8 cellular contexts compared by ENCODE assay signal in the genomic region with DNA sequence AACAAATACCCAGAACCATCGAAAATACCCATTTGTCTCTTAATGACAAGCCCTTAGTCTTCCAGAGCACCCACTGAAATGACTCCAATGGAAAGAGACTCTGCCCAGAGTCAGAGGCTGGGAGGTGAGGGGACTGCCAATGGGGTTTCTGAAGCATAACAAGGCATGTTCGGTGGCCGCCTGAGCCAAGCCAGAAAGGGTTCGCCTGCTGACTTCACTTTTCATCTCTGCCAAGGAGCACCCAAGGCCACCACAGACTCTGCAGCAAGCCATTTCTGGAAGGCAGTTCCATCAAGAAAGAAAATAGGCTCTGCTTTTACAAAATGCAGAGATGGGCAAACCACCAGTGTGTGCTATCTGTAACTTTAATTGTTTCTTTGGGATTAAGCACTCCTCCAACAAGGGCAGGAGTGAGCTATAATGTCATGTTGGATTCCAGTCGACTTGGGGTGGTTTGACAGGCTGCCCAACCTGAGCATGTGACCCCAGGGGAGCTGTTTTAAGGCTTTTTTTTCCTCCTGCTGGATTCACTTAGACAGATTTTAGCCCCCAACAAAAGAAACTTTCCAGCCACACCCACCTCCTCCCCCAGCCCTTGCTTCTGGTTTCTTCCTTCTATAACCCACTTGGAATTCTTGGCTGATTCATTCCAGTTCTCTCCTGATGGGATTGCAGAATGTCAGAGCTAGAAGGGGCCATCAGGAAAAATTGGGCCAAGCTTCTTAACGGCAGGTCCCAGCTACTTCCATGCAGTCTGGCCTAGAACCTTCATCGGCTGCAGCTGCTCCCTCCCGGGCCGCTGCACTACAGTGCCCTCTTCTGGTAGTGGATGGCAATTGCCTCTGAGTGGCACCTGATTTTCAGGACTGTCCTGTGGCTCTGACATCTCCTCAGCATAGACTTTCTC. TPM values are rescaled to one million over a fixed set of nuclear protein-coding genes. Genes with fewer than 3 reads are reported as not detected.
DNase-seq lines count a peak whose midpoint lies in the region; ATAC-seq, FAIRE-seq and TF ChIP-seq lines count a peak whose summit lies in the region.

No MANE protein-coding gene starts in this region.

- peaks cover 4% of the 10 kb centered on the region for H3K27me3 Mint-ChIP-seq in activated T-helper 17 cell treated with anti-CD3 and anti-CD28 coated beads, Interleukin-2, amount 50 U/mL, for 72 hours

- no peak overlapping the region for H3K4me3 Mint-ChIP-seq in activated T-helper 17 cell treated with anti-CD3 and anti-CD28 coated beads, Interleukin-2, amount 50 U/mL, for 72 hours

- FAIRE-seq in urothelium cell line (lab: Jason Lieb, UNC): no peak

- H3K9ac ChIP-seq in Karpas-422 (ENCODE audit: low read length): no peak overlapping the region

- H3K36me3 ChIP-seq in Karpas-422 (ENCODE audit: insufficient read depth, low read length): no peaks in the 10 kb centered on the region
- H3K36me3 ChIP-seq in osteoblast (ENCODE audit: insufficient read depth, low read length): no peaks in the 10 kb centered on the region

- no peaks in the 10 kb centered on the region for H3K36me3 Mint-ChIP-seq in activated T-helper 17 cell treated with anti-CD3 and anti-CD28 coated beads, Interleukin-2, amount 50 U/mL, for 72 hours (ENCODE audit: low read depth)

- peak; percentile 83 for TF ChIP-seq CTCF in foreskin fibroblast (IDR thresholded peaks at IDR 0.05; ENCODE audit: low read depth, low read length)
- TF ChIP-seq CTCF in osteoblast (IDR thresholded peaks at IDR 0.05; ENCODE audit: extremely low read depth, low read depth, low read length): peak; percentile 99

- H3K4me3 ChIP-seq in Karpas-422 (ENCODE audit: low read length) (no peak overlapping the region), foreskin fibroblast (ENCODE audit: low read depth in 1 of 2, low read length in 2 of 2) (no peak overlapping the region), osteoblast (ENCODE audit: insufficient read depth, low read length) (no peak overlapping the region)

- H2AFZ ChIP-seq in Karpas-422 (ENCODE audit: low read length) (peak overlapping the region; percentile 60; the same call in 1 of the 2 replicates), osteoblast (ENCODE audit: low read length) (peak overlapping the region; percentile 27)

- no peaks in the 10 kb centered on the region for H3K9me3 Mint-ChIP-seq in activated T-helper 17 cell treated with anti-CD3 and anti-CD28 coated beads, Interleukin-2, amount 50 U/mL, for 72 hours

- H3K27ac Mint-ChIP-seq in activated T-helper 17 cell treated with anti-CD3 and anti-CD28 coated beads, Interleukin-2, amount 50 U/mL, for 72 hours: no peak overlapping the region

- H3K4me2 ChIP-seq in Karpas-422 (ENCODE audit: low read depth, low read length, poor library complexity, severe bottlenecking) (no peak overlapping the region), osteoblast (ENCODE audit: insufficient read depth, low read length) (peak overlapping the region; percentile 46)

- H3K27me3 ChIP-seq in Karpas-422 (ENCODE audit: low read length): no peaks in the 10 kb centered on the region
- H3K27me3 ChIP-seq in osteoblast (ENCODE audit: insufficient read depth, low read length): no peaks in the 10 kb centered on the region

- peaks cover 16% of the 10 kb centered on the region for H3K4me1 Mint-ChIP-seq in activated T-helper 17 cell treated with anti-CD3 and anti-CD28 coated beads, Interleukin-2, amount 50 U/mL, for 72 hours

- H4K20me1 ChIP-seq in Karpas-422 (ENCODE audit: insufficient read depth, low read depth, low read length): no peaks in the 10 kb centered on the region
- no peaks in the 10 kb centered on the region for H4K20me1 ChIP-seq in osteoblast (ENCODE audit: insufficient read depth, low read length)

- peak; percentile 92 for DNase-seq in AG20443 (ENCODE audit: low spot score)
- DNase-seq in Karpas-422: peak; percentile 85
- DNase-seq in RPMI7951 (ENCODE audit: low read depth): peak; percentile 49
- peak; percentile 41 to 82 for DNase-seq in foreskin fibroblast
- peak; percentile 89 for DNase-seq in osteoblast (ENCODE audit: insufficient read length, low spot score, missing footprints)
- DNase-seq in urothelium cell line (ENCODE audit: low spot score): peak; percentile 82

- H3K79me2 ChIP-seq in Karpas-422 (ENCODE audit: low read length) (no peaks in the 10 kb centered on the region), osteoblast (ENCODE audit: insufficient read depth, low read length) (no peaks in the 10 kb centered on the region)

- H3K4me1 ChIP-seq in Karpas-422 (ENCODE audit: low read length) (peaks cover 13% of the 10 kb centered on the region), osteoblast (ENCODE audit: insufficient read depth, low read length) (peaks cover 2% of the 10 kb centered on the region)

- H3K27ac ChIP-seq in Karpas-422 (ENCODE audit: low read length) (no peak overlapping the region), osteoblast (ENCODE audit: low read depth, low read length) (no peak overlapping the region)

- H3K9me3 ChIP-seq in Karpas-422 (ENCODE audit: low read length) (no peaks in the 10 kb centered on the region), osteoblast (ENCODE audit: low read depth, low read length) (no peaks in the 10 kb centered on the region)

- ATAC-seq in GM19043 (IDR thresholded peaks at IDR 0.05; ENCODE audit: low read depth, unreplicated experiment): peak; percentile 64
- peak; percentile 73 for ATAC-seq in activated T-helper 17 cell treated with anti-CD3 and anti-CD28 coated beads, Interleukin-2, amount 50 U/mL, for 72 hours (replicated peaks)

- H3K9me2 ChIP-seq in Karpas-422 (replicated peaks; ENCODE audit: insufficient read depth, low read length): no peaks in the 10 kb centered on the region

RNA-seq across cellular contexts. Expression of a gene that starts 24.1 kb away (rescaled TPM):
- total RNA-seq in Karpas-422 (2014; rRNA removed; shearing (Covaris generic); ENCODE audit: low replicate concordance): not detected in 2 replicates
- 61.0 and 67.1 TPM in 2 replicates for total RNA-seq in RPMI7951 (2014; rRNA removed; shearing (Covaris generic))
- 1 to 10 TPM; 3.6 to 3.8 TPM for total RNA-seq in activated T-helper 17 cell treated with anti-CD3 and anti-CD28 coated beads, Interleukin-2, amount 50 U/mL, for 72 hours
- 184 TPM in 2 replicates for total RNA-seq in osteoblast

Comparison
In these comparisons a context has a peak if more than half of its experiments do, and no peak if none do; other contexts are left out.
1. RNA of a gene that starts 24.1 kb away (total RNA-seq): 184 TPM in osteoblast and 61.0 to 67.1 TPM in RPMI7951; 3.6 to 3.8 TPM in activated T-helper 17 cell treated with anti-CD3 and anti-CD28 coated beads, Interleukin-2, amount 50 U/mL, for 72 hours and not detected in Karpas-422; every median in the first group is over 10 times any median in the second.
2. Peak in every context shown above with its lines, with median percentiles within 50 percentile points of each other: DNase-seq.